ENCODE assay signal across 1 cellular context in the genomic region with DNA sequence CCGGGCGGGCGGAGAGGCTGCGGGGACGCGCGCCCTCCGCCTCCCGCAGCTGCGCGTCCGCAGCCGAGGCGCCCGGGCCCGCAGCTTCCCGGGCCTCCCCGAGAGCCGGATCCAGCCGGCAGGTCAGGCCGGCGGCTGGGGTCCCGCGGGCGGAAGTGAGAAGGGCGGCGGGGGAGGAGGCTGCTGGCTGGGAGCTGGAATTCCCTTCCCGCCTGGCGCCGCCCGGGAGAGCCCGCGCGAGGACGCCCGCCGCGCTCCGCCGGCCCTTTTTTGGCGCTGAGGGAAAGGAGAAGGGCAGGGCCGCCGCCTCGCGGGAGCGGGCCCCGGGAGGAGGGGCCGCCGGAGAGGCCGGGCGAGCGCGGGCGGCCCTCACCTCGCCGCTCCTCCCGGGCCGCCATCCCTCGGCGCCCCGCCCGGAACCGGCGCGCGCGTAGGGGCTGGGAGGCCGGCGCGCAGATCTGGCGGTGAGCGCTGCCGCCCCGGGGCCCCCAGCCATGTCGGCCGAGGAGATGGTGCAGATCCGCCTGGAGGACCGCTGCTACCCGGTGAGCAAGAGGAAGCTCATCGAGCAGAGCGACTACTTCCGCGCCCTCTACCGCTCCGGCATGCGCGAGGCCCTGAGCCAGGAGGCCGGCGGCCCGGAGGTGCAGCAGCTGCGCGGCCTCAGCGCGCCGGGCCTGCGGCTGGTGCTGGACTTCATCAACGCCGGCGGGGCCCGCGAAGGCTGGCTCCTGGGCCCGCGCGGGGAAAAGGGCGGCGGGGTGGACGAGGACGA.
A peak's percentile ranks its signal among the peaks of the same experiment; 100 is the strongest.
TF ChIP-seq lines count a peak whose summit lies in the region.

A gene with protein sequence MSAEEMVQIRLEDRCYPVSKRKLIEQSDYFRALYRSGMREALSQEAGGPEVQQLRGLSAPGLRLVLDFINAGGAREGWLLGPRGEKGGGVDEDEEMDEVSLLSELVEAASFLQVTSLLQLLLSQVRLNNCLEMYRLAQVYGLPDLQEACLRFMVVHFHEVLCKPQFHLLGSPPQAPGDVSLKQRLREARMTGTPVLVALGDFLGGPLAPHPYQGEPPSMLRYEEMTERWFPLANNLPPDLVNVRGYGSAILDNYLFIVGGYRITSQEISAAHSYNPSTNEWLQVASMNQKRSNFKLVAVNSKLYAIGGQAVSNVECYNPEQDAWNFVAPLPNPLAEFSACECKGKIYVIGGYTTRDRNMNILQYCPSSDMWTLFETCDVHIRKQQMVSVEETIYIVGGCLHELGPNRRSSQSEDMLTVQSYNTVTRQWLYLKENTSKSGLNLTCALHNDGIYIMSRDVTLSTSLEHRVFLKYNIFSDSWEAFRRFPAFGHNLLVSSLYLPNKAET (plus strand): TSS at position 397 of the 775 bp plus-strand sequence. CDS start 98 bp downstream, at position 495.
A gene (minus strand): TSS at position 400 of the 775 bp plus-strand sequence. CDS start 8,960 bp downstream, outside the sequence.

TF ChIP-seq in HepG2, 621 proteins besides CTCF, POLR2A, EP300 and RAD21 (continued from another document):
- TF ChIP-seq, protein P1, sequence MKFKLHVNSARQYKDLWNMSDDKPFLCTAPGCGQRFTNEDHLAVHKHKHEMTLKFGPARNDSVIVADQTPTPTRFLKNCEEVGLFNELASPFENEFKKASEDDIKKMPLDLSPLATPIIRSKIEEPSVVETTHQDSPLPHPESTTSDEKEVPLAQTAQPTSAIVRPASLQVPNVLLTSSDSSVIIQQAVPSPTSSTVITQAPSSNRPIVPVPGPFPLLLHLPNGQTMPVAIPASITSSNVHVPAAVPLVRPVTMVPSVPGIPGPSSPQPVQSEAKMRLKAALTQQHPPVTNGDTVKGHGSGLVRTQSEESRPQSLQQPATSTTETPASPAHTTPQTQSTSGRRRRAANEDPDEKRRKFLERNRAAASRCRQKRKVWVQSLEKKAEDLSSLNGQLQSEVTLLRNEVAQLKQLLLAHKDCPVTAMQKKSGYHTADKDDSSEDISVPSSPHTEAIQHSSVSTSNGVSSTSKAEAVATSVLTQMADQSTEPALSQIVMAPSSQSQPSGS (CRISPR knock-in tag; IDR thresholded peaks at IDR 0.05) = no peak
- TF ChIP-seq, protein P2, sequence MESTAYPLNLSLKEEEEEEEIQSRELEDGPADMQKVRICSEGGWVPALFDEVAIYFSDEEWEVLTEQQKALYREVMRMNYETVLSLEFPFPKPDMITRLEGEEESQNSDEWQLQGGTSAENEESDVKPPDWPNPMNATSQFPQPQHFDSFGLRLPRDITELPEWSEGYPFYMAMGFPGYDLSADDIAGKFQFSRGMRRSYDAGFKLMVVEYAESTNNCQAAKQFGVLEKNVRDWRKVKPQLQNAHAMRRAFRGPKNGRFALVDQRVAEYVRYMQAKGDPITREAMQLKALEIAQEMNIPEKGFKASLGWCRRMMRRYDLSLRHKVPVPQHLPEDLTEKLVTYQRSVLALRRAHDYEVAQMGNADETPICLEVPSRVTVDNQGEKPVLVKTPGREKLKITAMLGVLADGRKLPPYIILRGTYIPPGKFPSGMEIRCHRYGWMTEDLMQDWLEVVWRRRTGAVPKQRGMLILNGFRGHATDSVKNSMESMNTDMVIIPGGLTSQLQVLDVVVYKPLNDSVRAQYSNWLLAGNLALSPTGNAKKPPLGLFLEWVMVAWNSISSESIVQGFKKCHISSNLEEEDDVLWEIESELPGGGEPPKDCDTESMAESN (CRISPR knock-in tag; conservative IDR thresholded peaks at IDR 0.05) = peak; percentile 60
- TF ChIP-seq ZNF773 (CRISPR knock-in tag; IDR thresholded peaks at IDR 0.05; ENCODE audit: borderline replicate concordance) (peak; percentile 15; the same call in 1 of the 2 replicates), STAT5B (CRISPR knock-in tag; IDR thresholded peaks at IDR 0.05) (0 out of 2 replicates have a peak, but pooled peaks have one; percentile 30), ZBTB21 (CRISPR knock-in tag; IDR thresholded peaks at IDR 0.05) (no peak), KMT2A (CRISPR knock-in tag; IDR thresholded peaks at IDR 0.05) (peak; percentile 63; the same call in 1 of the 2 replicates), SRY (CRISPR knock-in tag; IDR thresholded peaks at IDR 0.05) (0 out of 2 replicates have a peak, but pooled peaks have one; percentile 34), ZNF709 (CRISPR knock-in tag; IDR thresholded peaks at IDR 0.05) (peak; percentile 69; the same call in 1 of the 2 replicates), REXO4 (CRISPR knock-in tag; IDR thresholded peaks at IDR 0.05; ENCODE audit: borderline replicate concordance) (0 out of 2 replicates have a peak, but pooled peaks have one; percentile 20), ZNF766 (CRISPR knock-in tag; IDR thresholded peaks at IDR 0.05; ENCODE audit: borderline replicate concordance) (no peak), ZNF329 (CRISPR knock-in tag; IDR thresholded peaks at IDR 0.05; ENCODE audit: low read depth) (peak; percentile 46; the same call in 1 of the 2 replicates), PHF21A (CRISPR knock-in tag; IDR thresholded peaks at IDR 0.05) (no peak; the same call in 1 of the 2 replicates), ZNF235 (CRISPR knock-in tag; IDR thresholded peaks at IDR 0.05; ENCODE audit: borderline replicate concordance) (peak; percentile 96; the same call in 1 of the 2 replicates), STAG1 (CRISPR knock-in tag; IDR thresholded peaks at IDR 0.05) (peak; percentile 13; the same call in 1 of the 2 replicates), HOXA5 (CRISPR knock-in tag; IDR thresholded peaks at IDR 0.05) (peak; percentile 29; the same call in 1 of the 2 replicates), MED8 (CRISPR knock-in tag; IDR thresholded peaks at IDR 0.05; ENCODE audit: insufficient replicate concordance) (no peak), ZNF468 (CRISPR knock-in tag; IDR thresholded peaks at IDR 0.05) (peak; percentile 31; the same call in 1 of the 2 replicates), ZNF441 (CRISPR knock-in tag; IDR thresholded peaks at IDR 0.05; ENCODE audit: borderline replicate concordance) (0 out of 2 replicates have a peak, but pooled peaks have one; percentile 55), YEATS4 (CRISPR knock-in tag; IDR thresholded peaks at IDR 0.05; ENCODE audit: borderline replicate concordance) (peak; percentile 58), SMAD1 (CRISPR knock-in tag; IDR thresholded peaks at IDR 0.05; ENCODE audit: borderline replicate concordance, low read depth) (0 out of 2 replicates have a peak, but pooled peaks have one; percentile 37), MYC (CRISPR knock-in tag; IDR thresholded peaks at IDR 0.05; ENCODE audit: borderline replicate concordance) (peak; percentile 21; the same call in 1 of the 2 replicates), ZMYM4 (CRISPR knock-in tag; IDR thresholded peaks at IDR 0.05) (peak; percentile 68), KLF16 (CRISPR knock-in tag; IDR thresholded peaks at IDR 0.05) (no peak; a peak in 1 of 4 replicates)
- TF ChIP-seq, protein P3, sequence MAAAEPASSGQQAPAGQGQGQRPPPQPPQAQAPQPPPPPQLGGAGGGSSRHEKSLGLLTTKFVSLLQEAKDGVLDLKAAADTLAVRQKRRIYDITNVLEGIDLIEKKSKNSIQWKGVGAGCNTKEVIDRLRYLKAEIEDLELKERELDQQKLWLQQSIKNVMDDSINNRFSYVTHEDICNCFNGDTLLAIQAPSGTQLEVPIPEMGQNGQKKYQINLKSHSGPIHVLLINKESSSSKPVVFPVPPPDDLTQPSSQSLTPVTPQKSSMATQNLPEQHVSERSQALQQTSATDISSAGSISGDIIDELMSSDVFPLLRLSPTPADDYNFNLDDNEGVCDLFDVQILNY (CRISPR knock-in tag; conservative IDR thresholded peaks at IDR 0.05) = 0 out of 2 replicates have a peak, but pooled peaks have one; percentile 29
- TF ChIP-seq, protein P4, sequence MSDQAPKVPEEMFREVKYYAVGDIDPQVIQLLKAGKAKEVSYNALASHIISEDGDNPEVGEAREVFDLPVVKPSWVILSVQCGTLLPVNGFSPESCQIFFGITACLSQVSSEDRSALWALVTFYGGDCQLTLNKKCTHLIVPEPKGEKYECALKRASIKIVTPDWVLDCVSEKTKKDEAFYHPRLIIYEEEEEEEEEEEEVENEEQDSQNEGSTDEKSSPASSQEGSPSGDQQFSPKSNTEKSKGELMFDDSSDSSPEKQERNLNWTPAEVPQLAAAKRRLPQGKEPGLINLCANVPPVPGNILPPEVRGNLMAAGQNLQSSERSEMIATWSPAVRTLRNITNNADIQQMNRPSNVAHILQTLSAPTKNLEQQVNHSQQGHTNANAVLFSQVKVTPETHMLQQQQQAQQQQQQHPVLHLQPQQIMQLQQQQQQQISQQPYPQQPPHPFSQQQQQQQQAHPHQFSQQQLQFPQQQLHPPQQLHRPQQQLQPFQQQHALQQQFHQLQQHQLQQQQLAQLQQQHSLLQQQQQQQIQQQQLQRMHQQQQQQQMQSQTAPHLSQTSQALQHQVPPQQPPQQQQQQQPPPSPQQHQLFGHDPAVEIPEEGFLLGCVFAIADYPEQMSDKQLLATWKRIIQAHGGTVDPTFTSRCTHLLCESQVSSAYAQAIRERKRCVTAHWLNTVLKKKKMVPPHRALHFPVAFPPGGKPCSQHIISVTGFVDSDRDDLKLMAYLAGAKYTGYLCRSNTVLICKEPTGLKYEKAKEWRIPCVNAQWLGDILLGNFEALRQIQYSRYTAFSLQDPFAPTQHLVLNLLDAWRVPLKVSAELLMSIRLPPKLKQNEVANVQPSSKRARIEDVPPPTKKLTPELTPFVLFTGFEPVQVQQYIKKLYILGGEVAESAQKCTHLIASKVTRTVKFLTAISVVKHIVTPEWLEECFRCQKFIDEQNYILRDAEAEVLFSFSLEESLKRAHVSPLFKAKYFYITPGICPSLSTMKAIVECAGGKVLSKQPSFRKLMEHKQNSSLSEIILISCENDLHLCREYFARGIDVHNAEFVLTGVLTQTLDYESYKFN (CRISPR knock-in tag; conservative IDR thresholded peaks at IDR 0.05) = no peak
